Comparison of ENCODE assay signal across 9 cellular contexts in genomic region chrX:124232523-124233201, GRCh38.
DNase-seq lines count a peak whose midpoint lies in the region; ATAC-seq and TF ChIP-seq lines count a peak whose summit lies in the region.
"Had no signal": no experiment of that assay in that cellular context is flagged by ENCODE, and none has a peak within 500 bp of the region (broad histone marks: within the 10 kb centered on the region; RNA-seq: fewer than 3 reads in every experiment).

No MANE protein-coding gene starts in this region.

- no peaks in the 10 kb centered on the region for H3K27me3 ChIP-seq in spleen (replicated peaks in 1 of 7)
- no peaks in the 10 kb centered on the region for H3K27me3 ChIP-seq in naive thymus-derived CD4-positive, alpha-beta T cell (ENCODE audit: control insufficient read depth in 2 of 2, insufficient read depth in 2 of 2, low read length in 2 of 2)

- TF ChIP-seq CTCF in spleen (IDR thresholded peaks at IDR 0.05 in 8 of 11, conservative IDR thresholded peaks at IDR 0.05 in 3 of 11), result no peak

- peak; percentile 34 for DNase-seq in activated naive CD8-positive, alpha-beta T cell treated with anti-CD3 and anti-CD28 coated beads for 36 hours
- DNase-seq in spleen (no peak), kidney tubule cell (ENCODE audit: low spot score) (no peak), NCI-H1105 treated with DMSO at 0.1 percent for 48 hours (lab: John Stamatoyannopoulos, UW) (no peak)
- DNase-seq in naive thymus-derived CD4-positive, alpha-beta T cell, result no peak
- DNase-seq: activated naive CD8-positive, alpha-beta T cell treated with anti-CD3 and anti-CD28 coated beads, Interleukin-2, amount 10 ng/mL, durations not matched to agents 7 days and 5 days had no signal

- no peaks in the 10 kb centered on the region for H3K9me3 ChIP-seq in spleen
- H3K9me3 ChIP-seq in naive thymus-derived CD4-positive, alpha-beta T cell (ENCODE audit: control insufficient read depth in 2 of 3, low read length in 3 of 3), result no peaks in the 10 kb centered on the region

- ATAC-seq in GM18520 (IDR thresholded peaks at IDR 0.05; ENCODE audit: unreplicated experiment) (peak; percentile 65), GM21528 (IDR thresholded peaks at IDR 0.05; ENCODE audit: low FRiP score, unreplicated experiment) (peak; percentile 91), HG03354 (IDR thresholded peaks at IDR 0.05; ENCODE audit: poor library complexity, severe bottlenecking, unreplicated experiment) (peak; percentile 87)
- no peak for ATAC-seq in naive thymus-derived CD4-positive, alpha-beta T cell

- no peak overlapping the region for H3K4me3 ChIP-seq in spleen
- H3K4me3 ChIP-seq in naive thymus-derived CD4-positive, alpha-beta T cell (ENCODE audit: low read length), result no peak overlapping the region

- H3K4me3 Mint-ChIP-seq in activated naive CD8-positive, alpha-beta T cell treated with anti-CD3 and anti-CD28 coated beads for 36 hours, result no peak overlapping the region
- H3K4me3 Mint-ChIP-seq in naive thymus-derived CD4-positive, alpha-beta T cell, result peak overlapping the region in 1 of 10 donors; percentile 52
- H3K4me3 Mint-ChIP-seq: activated naive CD8-positive, alpha-beta T cell treated with anti-CD3 and anti-CD28 coated beads, Interleukin-2, amount 10 ng/mL, durations not matched to agents 7 days and 5 days had no signal

- no peak for TF ChIP-seq POLR2A in spleen (IDR thresholded peaks at IDR 0.05)

- H3K36me3 ChIP-seq in spleen, result no peaks in the 10 kb centered on the region
- no peaks in the 10 kb centered on the region for H3K36me3 ChIP-seq in naive thymus-derived CD4-positive, alpha-beta T cell (ENCODE audit: control insufficient read depth in 2 of 3, insufficient read depth in 3 of 3, low read length in 3 of 3)

- peaks cover under 1% of the 10 kb centered on the region for H3K36me3 Mint-ChIP-seq in activated naive CD8-positive, alpha-beta T cell treated with anti-CD3 and anti-CD28 coated beads for 36 hours
- H3K36me3 Mint-ChIP-seq in naive thymus-derived CD4-positive, alpha-beta T cell, result peaks cover 0 to 4% (median 0%) of the 10 kb centered on the region in 5 donors

- intact Hi-C loops in spleen (cut with DNase I; ENCODE audit: low total_unique reads), result no loop called here
- intact Hi-C loops in naive thymus-derived CD4-positive, alpha-beta T cell (cut with micrococcal nuclease), result no loop called here

- peaks cover 11% of the 10 kb centered on the region for H3K4me1 Mint-ChIP-seq in activated naive CD8-positive, alpha-beta T cell treated with anti-CD3 and anti-CD28 coated beads for 36 hours
- peaks cover 2 to 36% (median 28%) of the 10 kb centered on the region in 7 donors for H3K4me1 Mint-ChIP-seq in naive thymus-derived CD4-positive, alpha-beta T cell

- 51 to 77% (median 68%) methylated on average over 2 to 3 of the region's 3 CpGs for WGBS in spleen, 5 donors

- no peaks in the 10 kb centered on the region for H3K27me3 Mint-ChIP-seq in activated naive CD8-positive, alpha-beta T cell treated with anti-CD3 and anti-CD28 coated beads for 36 hours
- H3K27me3 Mint-ChIP-seq in naive thymus-derived CD4-positive, alpha-beta T cell, result peaks cover 0 to 2% (median 0%) of the 10 kb centered on the region in 5 donors
- H3K27me3 Mint-ChIP-seq: activated naive CD8-positive, alpha-beta T cell treated with anti-CD3 and anti-CD28 coated beads, Interleukin-2, amount 10 ng/mL, durations not matched to agents 7 days and 5 days had no signal

- H3K9me3 Mint-ChIP-seq in activated naive CD8-positive, alpha-beta T cell treated with anti-CD3 and anti-CD28 coated beads for 36 hours, result no peaks in the 10 kb centered on the region
- peaks cover 0 to 3% (median 0%) of the 10 kb centered on the region in 11 donors for H3K9me3 Mint-ChIP-seq in naive thymus-derived CD4-positive, alpha-beta T cell
- H3K9me3 Mint-ChIP-seq: activated naive CD8-positive, alpha-beta T cell treated with anti-CD3 and anti-CD28 coated beads, Interleukin-2, amount 10 ng/mL, durations not matched to agents 7 days and 5 days had no signal

- POLR2A ChIA-PET in naive thymus-derived CD4-positive, alpha-beta T cell (lab: Charles Lee), result interaction anchor here (0.5 kb wide), 1 partner anchor 10 kb away, joined by 3 read pairs; no protein-coding TSS in a partner anchor

- no peak overlapping the region for H3K27ac ChIP-seq in spleen
- H3K27ac ChIP-seq in naive thymus-derived CD4-positive, alpha-beta T cell (ENCODE audit: low read depth, low read length), result no peak overlapping the region

- H3K27ac Mint-ChIP-seq in activated naive CD8-positive, alpha-beta T cell treated with anti-CD3 and anti-CD28 coated beads for 36 hours, result no peak overlapping the region
- no peak overlapping the region for H3K27ac Mint-ChIP-seq in naive thymus-derived CD4-positive, alpha-beta T cell
- H3K27ac Mint-ChIP-seq: activated naive CD8-positive, alpha-beta T cell treated with anti-CD3 and anti-CD28 coated beads, Interleukin-2, amount 10 ng/mL, durations not matched to agents 7 days and 5 days had no signal

- CTCF ChIA-PET in naive thymus-derived CD4-positive, alpha-beta T cell (lab: Charles Lee), result interaction anchor here (0.7 kb wide), 1 partner anchor 22 kb away, joined by 3 read pairs; no protein-coding TSS in a partner anchor

- no peaks in the 10 kb centered on the region for H3K4me1 ChIP-seq in spleen
- peaks cover 0 to 5% of the 10 kb centered on the region in 2 donors for H3K4me1 ChIP-seq in naive thymus-derived CD4-positive, alpha-beta T cell (ENCODE audit: control insufficient read depth in 2 of 2, insufficient read depth in 2 of 2, low read length in 2 of 2)
